1 cellular context compared by ENCODE assay signal in the genomic region with DNA sequence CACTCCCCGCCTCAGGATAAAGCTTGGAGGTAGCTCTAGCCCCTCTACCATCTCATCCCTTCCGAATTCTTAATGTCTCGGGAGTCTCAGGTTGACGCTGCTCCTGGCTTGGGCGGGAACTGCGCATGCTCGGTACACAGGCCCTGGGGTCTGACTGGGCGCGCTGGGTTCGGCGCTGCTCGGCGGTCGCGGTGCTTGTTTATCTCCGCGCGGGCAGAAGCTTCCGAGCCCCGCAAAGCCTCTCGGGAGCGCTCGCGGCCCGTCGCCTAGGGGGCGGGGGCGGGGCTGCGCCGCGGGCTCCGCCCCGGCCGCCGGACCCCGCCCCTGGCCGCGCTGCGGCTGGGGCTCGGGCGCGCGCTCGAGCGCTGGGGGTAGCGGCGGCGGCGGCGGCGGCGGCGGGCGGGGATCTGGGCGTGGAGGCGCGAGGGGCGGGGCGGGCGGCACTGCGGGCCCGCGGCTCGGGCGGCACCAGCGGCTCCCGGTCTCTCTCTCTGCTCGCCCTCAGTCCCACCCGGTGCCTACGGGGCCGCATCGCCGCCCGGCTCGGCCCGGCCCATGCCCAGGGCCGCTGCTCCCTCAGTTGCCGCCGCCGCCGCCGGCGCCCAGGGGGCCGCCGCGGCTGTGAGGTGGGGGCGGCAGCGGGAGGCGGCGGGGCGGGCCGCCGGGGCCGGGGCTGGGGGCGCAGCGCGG.
TF ChIP-seq lines count a peak whose summit lies in the region.

A gene (plus strand): TSS at position 443 of the 690 bp plus-strand sequence. CDS start 302 bp downstream, outside the sequence.

TF ChIP-seq in K562, 482 proteins besides CTCF, POLR2A, EP300 and RAD21 (continued from another document):
- TF ChIP-seq ZNF785 (CRISPR knock-in tag; IDR thresholded peaks at IDR 0.05) (no peak), ATF1 (CRISPR knock-in tag; IDR thresholded peaks at IDR 0.05) (no peak), ATF1 (tag; IDR thresholded peaks at IDR 0.05) (peak; percentile 61), MAFK (IDR thresholded peaks at IDR 0.05; ENCODE audit: low read length) (no peak), LEF1 (IDR thresholded peaks at IDR 0.05) (no peak), MTA3 (IDR thresholded peaks at IDR 0.05; ENCODE audit: borderline replicate concordance) (peak; percentile 12; the same call in 1 of the 2 replicates), SAP30 (IDR thresholded peaks at IDR 0.05; ENCODE audit: borderline replicate concordance, insufficient read depth, low read depth, low read length, poor library complexity, severe bottlenecking) (peak; percentile 9), TAF1 (IDR thresholded peaks at IDR 0.05; ENCODE audit: control insufficient read depth, extremely low read depth, insufficient read depth, low read length, severe bottlenecking) (peak; percentile 19), ZNF431 (CRISPR knock-in tag; IDR thresholded peaks at IDR 0.05) (no peak), ZC3H8 (IDR thresholded peaks at IDR 0.05) (no peak), IFI16 (CRISPR knock-in tag; IDR thresholded peaks at IDR 0.05) (no peak), SMAD1 (IDR thresholded peaks at IDR 0.05; ENCODE audit: low read depth, low read length, partially characterized antibody) (peak; percentile 52), PHF21A (IDR thresholded peaks at IDR 0.05; ENCODE audit: borderline replicate concordance, low read depth) (no peak), ZFX (CRISPR knock-in tag; IDR thresholded peaks at IDR 0.05) (peak; percentile 86)
- TF ChIP-seq, protein P1, sequence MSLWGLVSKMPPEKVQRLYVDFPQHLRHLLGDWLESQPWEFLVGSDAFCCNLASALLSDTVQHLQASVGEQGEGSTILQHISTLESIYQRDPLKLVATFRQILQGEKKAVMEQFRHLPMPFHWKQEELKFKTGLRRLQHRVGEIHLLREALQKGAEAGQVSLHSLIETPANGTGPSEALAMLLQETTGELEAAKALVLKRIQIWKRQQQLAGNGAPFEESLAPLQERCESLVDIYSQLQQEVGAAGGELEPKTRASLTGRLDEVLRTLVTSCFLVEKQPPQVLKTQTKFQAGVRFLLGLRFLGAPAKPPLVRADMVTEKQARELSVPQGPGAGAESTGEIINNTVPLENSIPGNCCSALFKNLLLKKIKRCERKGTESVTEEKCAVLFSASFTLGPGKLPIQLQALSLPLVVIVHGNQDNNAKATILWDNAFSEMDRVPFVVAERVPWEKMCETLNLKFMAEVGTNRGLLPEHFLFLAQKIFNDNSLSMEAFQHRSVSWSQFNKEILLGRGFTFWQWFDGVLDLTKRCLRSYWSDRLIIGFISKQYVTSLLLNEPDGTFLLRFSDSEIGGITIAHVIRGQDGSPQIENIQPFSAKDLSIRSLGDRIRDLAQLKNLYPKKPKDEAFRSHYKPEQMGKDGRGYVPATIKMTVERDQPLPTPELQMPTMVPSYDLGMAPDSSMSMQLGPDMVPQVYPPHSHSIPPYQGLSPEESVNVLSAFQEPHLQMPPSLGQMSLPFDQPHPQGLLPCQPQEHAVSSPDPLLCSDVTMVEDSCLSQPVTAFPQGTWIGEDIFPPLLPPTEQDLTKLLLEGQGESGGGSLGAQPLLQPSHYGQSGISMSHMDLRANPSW (CRISPR knock-in tag; IDR thresholded peaks at IDR 0.05) = no peak
- TF ChIP-seq, protein P2, sequence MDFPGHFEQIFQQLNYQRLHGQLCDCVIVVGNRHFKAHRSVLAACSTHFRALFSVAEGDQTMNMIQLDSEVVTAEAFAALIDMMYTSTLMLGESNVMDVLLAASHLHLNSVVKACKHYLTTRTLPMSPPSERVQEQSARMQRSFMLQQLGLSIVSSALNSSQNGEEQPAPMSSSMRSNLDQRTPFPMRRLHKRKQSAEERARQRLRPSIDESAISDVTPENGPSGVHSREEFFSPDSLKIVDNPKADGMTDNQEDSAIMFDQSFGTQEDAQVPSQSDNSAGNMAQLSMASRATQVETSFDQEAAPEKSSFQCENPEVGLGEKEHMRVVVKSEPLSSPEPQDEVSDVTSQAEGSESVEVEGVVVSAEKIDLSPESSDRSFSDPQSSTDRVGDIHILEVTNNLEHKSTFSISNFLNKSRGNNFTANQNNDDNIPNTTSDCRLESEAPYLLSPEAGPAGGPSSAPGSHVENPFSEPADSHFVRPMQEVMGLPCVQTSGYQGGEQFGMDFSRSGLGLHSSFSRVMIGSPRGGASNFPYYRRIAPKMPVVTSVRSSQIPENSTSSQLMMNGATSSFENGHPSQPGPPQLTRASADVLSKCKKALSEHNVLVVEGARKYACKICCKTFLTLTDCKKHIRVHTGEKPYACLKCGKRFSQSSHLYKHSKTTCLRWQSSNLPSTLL (IDR thresholded peaks at IDR 0.05) = no peak
- TF ChIP-seq, protein P3, sequence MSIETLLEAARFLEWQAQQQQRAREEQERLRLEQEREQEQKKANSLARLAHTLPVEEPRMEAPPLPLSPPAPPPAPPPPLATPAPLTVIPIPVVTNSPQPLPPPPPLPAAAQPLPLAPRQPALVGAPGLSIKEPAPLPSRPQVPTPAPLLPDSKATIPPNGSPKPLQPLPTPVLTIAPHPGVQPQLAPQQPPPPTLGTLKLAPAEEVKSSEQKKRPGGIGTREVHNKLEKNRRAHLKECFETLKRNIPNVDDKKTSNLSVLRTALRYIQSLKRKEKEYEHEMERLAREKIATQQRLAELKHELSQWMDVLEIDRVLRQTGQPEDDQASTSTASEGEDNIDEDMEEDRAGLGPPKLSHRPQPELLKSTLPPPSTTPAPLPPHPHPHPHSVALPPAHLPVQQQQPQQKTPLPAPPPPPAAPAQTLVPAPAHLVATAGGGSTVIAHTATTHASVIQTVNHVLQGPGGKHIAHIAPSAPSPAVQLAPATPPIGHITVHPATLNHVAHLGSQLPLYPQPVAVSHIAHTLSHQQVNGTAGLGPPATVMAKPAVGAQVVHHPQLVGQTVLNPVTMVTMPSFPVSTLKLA (conservative IDR thresholded peaks at IDR 0.05) = peak; percentile 39 to 59; a peak in 2 of 4 replicates
- TF ChIP-seq, protein P4, sequence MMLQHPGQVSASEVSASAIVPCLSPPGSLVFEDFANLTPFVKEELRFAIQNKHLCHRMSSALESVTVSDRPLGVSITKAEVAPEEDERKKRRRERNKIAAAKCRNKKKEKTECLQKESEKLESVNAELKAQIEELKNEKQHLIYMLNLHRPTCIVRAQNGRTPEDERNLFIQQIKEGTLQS (IDR thresholded peaks at IDR 0.05) = no peak
- TF ChIP-seq, protein P4 (CRISPR knock-in tag; conservative IDR thresholded peaks at IDR 0.05) = no peak
